30 cellular contexts compared by ENCODE assay signal in the genomic region with DNA sequence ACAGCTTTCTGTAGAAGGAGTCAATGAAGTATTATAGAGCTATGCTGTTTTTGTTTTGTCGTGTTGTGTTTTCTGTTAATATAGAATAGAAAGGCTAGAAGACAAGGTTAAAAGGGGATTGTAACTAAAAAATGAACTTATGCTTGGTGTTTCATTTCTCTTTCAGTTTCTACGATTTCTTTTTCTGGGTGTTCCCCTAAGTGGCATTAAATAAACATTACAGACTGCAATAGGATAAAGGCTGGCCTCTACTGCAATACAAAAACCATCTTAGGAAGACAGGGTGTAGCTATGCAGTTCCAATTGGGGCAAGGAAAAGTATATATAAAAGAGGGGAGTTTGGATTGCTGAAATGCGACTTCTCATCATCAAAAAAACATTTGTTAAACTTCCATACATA.
"Had no signal": no experiment of that assay in that cellular context is flagged by ENCODE, and none has a peak within 500 bp of the region (broad histone marks: within the 10 kb centered on the region; RNA-seq: fewer than 3 reads in every experiment).

No MANE protein-coding gene starts in this region.

- H3K27me3 ChIP-seq: ascending aorta, cardiac muscle cell had no signal

- H3K4me3 ChIP-seq: ascending aorta, cardiac muscle cell had no signal

- DNase-seq: activated CD4-positive, alpha-beta T cell treated with anti-CD3 and anti-CD28 coated beads for 1 hour; activated CD4-positive, alpha-beta T cell treated with anti-CD3 and anti-CD28 coated beads for 36 hours; activated CD4-positive, alpha-beta T cell treated with anti-CD3 and anti-CD28 coated beads for 48 hours; activated CD4-positive, alpha-beta T cell treated with anti-CD3 and anti-CD28 coated beads, Interleukin-2, amount 10 ng/mL, durations not matched to agents 7 days and 5 days; activated CD4-positive, alpha-beta T cell treated with anti-CD3 and anti-CD28 coated beads, Interleukin-2, amount 50 U/mL, for 48 hours; activated CD4-positive, CD25-positive, alpha-beta regulatory T cell; activated CD8-positive, alpha-beta memory T cell treated with anti-CD3 and anti-CD28 coated beads, Interleukin-2, amount 50 U/mL, for 4 hours; activated CD8-positive, alpha-beta T cell treated with anti-CD3 and anti-CD28 coated beads for 36 hours; activated effector memory CD4-positive, alpha-beta T cell treated with Interleukin-2 at 50 U/mL for 16 hours; activated gamma-delta T cell; activated naive CD4-positive, alpha-beta T cell treated with anti-CD3 and anti-CD28 coated beads, Interleukin-2, amount 10 ng/mL, durations not matched to agents 7 days and 5 days; activated naive CD4-positive, alpha-beta T cell treated with Interleukin-2 at 50 U/mL for 16 hours; activated naive CD8-positive, alpha-beta T cell treated with anti-CD3 and anti-CD28 coated beads, Interleukin-2, amount 10 ng/mL, durations not matched to agents 7 days and 5 days; activated naive CD8-positive, alpha-beta T cell treated with anti-CD3 and anti-CD28 coated beads, Interleukin-2, amount 50 U/mL, for 24 hours; activated T-cell treated with anti-CD3 and anti-CD28 coated beads for 4 hours; activated T-cell treated with anti-CD3 and anti-CD28 coated beads, Interleukin-2, amount 50 U/mL, for 1 hour; activated T-cell treated with anti-CD3 and anti-CD28 coated beads, Interleukin-2, amount 50 U/mL, for 4 hours; activated T-cell treated with anti-CD3 and anti-CD28 coated beads, Interleukin-2, amount 50 U/mL, for 72 hours; amygdala; anterior cingulate cortex; caudate nucleus; cerebellar nuclear complex; T-helper 1 cell; T-helper 2 cell; T-helper 9 cell; WERI-Rb-1 had no signal

- H3K4me1 ChIP-seq: ascending aorta had no signal

- ATAC-seq: activated CD4-positive, alpha-beta T cell treated with anti-CD3 and anti-CD28 coated beads for 36 hours; activated CD4-positive, CD25-positive, alpha-beta regulatory T cell treated with anti-CD3 and anti-CD28 coated beads, Interleukin-2, amount 50 U/mL, for 24 hours; activated CD8-positive, alpha-beta T cell treated with anti-CD3 and anti-CD28 coated beads for 36 hours; activated naive CD8-positive, alpha-beta T cell treated with anti-CD3 and anti-CD28 coated beads, Interleukin-2, amount 50 U/mL, for 24 hours; activated T-cell treated with anti-CD3 and anti-CD28 coated beads, Interleukin-2, amount 50 U/mL, for 4 hours; activated T-cell treated with anti-CD3 and anti-CD28 coated beads, Interleukin-2, amount 50 U/mL, for 72 hours; WTC11 had no signal

- H3K9me3 ChIP-seq: ascending aorta had no signal

- H3K27ac ChIP-seq: ascending aorta, cardiac muscle cell, WERI-Rb-1 had no signal

- H3K36me3 ChIP-seq: ascending aorta, cardiac muscle cell, WERI-Rb-1 had no signal
